In genomic region chr12:54231236-54231635, GRCh38 we compare ENCODE assay signal across 14 cellular contexts.
"Had no signal": no experiment of that assay in that cellular context is flagged by ENCODE, and none has a peak within 500 bp of the region (broad histone marks: within the 10 kb centered on the region; RNA-seq: fewer than 3 reads in every experiment).

No MANE protein-coding gene starts in this region.

- H3K27me3 Mint-ChIP-seq: central memory CD8-positive, alpha-beta T cell; memory B cell had no signal

- H3K36me3 ChIP-seq: adrenal gland, thoracic aorta, WERI-Rb-1 had no signal

- H3K36me3 Mint-ChIP-seq: natural killer cell treated with Interleukin-12 subunit alpha and Interleukin-12 subunit beta and Interleukin-15 and Interleukin-18, amount 100 ng/mL, for 72 hours had no signal

- H3K27me3 ChIP-seq: adrenal gland, stomach had no signal

- H3K4me3 ChIP-seq: adrenal gland, stomach, thoracic aorta had no signal

- H3K9me3 ChIP-seq: adrenal gland, stomach, thoracic aorta had no signal

- H3K27ac Mint-ChIP-seq: endodermal cell; memory B cell; natural killer cell treated with Interleukin-12 subunit alpha and Interleukin-12 subunit beta and Interleukin-15 and Interleukin-18, amount 100 ng/mL, for 72 hours had no signal

- H3K9me3 Mint-ChIP-seq: central memory CD8-positive, alpha-beta T cell; endodermal cell; memory B cell; natural killer cell treated with Interleukin-12 subunit alpha and Interleukin-12 subunit beta and Interleukin-15 and Interleukin-18, amount 100 ng/mL, for 72 hours had no signal

- DNase-seq: activated CD4-positive, alpha-beta T cell treated with anti-CD3 and anti-CD28 coated beads for 48 hours; activated naive CD4-positive, alpha-beta T cell treated with Interleukin-2 at 50 U/mL for 16 hours; adrenal gland; endodermal cell; stimulated activated CD4-positive, alpha-beta T cell treated with anti-CD3 and anti-CD28 coated beads, Interleukin-4, amount 100 ng/mL, for 1 hour; stimulated activated CD8-positive, alpha-beta memory T cell treated with anti-CD3 and anti-CD28 coated beads, Interleukin-4, amount 100 ng/mL, for 48 hours; stomach; SW 1271; WERI-Rb-1 had no signal

- H3K27ac ChIP-seq: adrenal gland, thoracic aorta, WERI-Rb-1 had no signal

- H3K4me1 Mint-ChIP-seq: central memory CD8-positive, alpha-beta T cell; endodermal cell had no signal

- H3K4me3 Mint-ChIP-seq: central memory CD8-positive, alpha-beta T cell; endodermal cell; memory B cell; natural killer cell treated with Interleukin-12 subunit alpha and Interleukin-12 subunit beta and Interleukin-15 and Interleukin-18, amount 100 ng/mL, for 72 hours had no signal

- ATAC-seq: esophagus mucosa; natural killer cell treated with Interleukin-12 subunit alpha and Interleukin-12 subunit beta and Interleukin-15 and Interleukin-18, amount 100 ng/mL, for 72 hours had no signal
